21 cellular contexts compared by ENCODE assay signal in the genomic region with DNA sequence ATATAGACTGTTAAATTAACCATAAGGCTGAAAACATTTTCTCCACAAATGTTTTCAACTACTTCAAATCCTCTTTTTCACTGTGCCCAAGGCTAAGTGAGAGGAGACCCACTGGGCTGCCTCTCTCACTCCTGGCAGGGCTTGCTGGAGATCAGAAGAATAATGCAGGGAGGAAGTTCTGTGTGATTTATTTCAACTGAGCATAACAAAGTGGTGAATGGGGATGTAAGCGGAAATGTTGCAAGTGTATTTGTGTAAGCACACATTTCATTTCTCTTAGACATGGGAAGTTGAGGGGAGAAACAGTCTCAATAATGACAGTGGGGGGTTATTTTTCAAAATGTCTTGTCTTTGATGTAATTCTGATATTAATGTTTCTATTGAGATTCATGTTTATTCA.
DNase-seq lines count a peak whose midpoint lies in the region; ATAC-seq and TF ChIP-seq lines count a peak whose summit lies in the region.
"Had no signal": no experiment of that assay in that cellular context is flagged by ENCODE, and none has a peak within 500 bp of the region (broad histone marks: within the 10 kb centered on the region; RNA-seq: fewer than 3 reads in every experiment).

No MANE protein-coding gene starts in this region.

- H3K36me3 ChIP-seq in RWPE2 (ENCODE audit: low read depth) = no peaks in the 10 kb centered on the region
- H3K36me3 ChIP-seq: colonic mucosa, tibial nerve had no signal

- no peaks in the 10 kb centered on the region for H3K27me3 ChIP-seq in RWPE2 (ENCODE audit: insufficient read depth, poor library complexity, severe bottlenecking)
- H3K27me3 ChIP-seq: colonic mucosa, tibial nerve had no signal

- no peaks in the 10 kb centered on the region for H3K9me3 Mint-ChIP-seq in natural killer cell treated with Interleukin-12 subunit alpha and Interleukin-12 subunit beta and Interleukin-15 and Interleukin-18, amount 100 ng/mL, for 72 hours
- H3K9me3 Mint-ChIP-seq: immature natural killer cell, memory B cell, nephron had no signal

- no peak overlapping the region for H3K27ac Mint-ChIP-seq in natural killer cell treated with Interleukin-12 subunit alpha and Interleukin-12 subunit beta and Interleukin-15 and Interleukin-18, amount 100 ng/mL, for 72 hours
- H3K27ac Mint-ChIP-seq: immature natural killer cell; memory B cell; stimulated activated naive B cell treated with anti-CD40 and anti-IgM and Interleukin-4, amounts not matched to agents 10 μg/mL and 1 μg/mL and 100 μg/mL, for 72 hours had no signal

- ATAC-seq in RWPE2 (ENCODE audit: low read depth) = no peak
- no peak for ATAC-seq in HG02938 (IDR thresholded peaks at IDR 0.05; ENCODE audit: unreplicated experiment)
- ATAC-seq in natural killer cell treated with Interleukin-12 subunit alpha and Interleukin-12 subunit beta and Interleukin-15 and Interleukin-18, amount 100 ng/mL, for 72 hours = no peak
- ATAC-seq: stimulated activated naive B cell treated with anti-CD40 and anti-IgM and Interleukin-4, amounts not matched to agents 10 μg/mL and 1 μg/mL and 100 μg/mL, for 72 hours had no signal

- no peaks in the 10 kb centered on the region for H3K9me3 ChIP-seq in RWPE2 (ENCODE audit: severe bottlenecking)
- H3K9me3 ChIP-seq: colonic mucosa, tibial nerve had no signal

- H3K27me3 Mint-ChIP-seq in natural killer cell treated with Interleukin-12 subunit alpha and Interleukin-12 subunit beta and Interleukin-15 and Interleukin-18, amount 100 ng/mL, for 72 hours = no peaks in the 10 kb centered on the region
- H3K27me3 Mint-ChIP-seq: memory B cell; stimulated activated naive B cell treated with anti-CD40 and anti-IgM and Interleukin-4, amounts not matched to agents 10 μg/mL and 1 μg/mL and 100 μg/mL, for 72 hours had no signal

- no peaks in the 10 kb centered on the region for H3K36me3 Mint-ChIP-seq in natural killer cell treated with Interleukin-12 subunit alpha and Interleukin-12 subunit beta and Interleukin-15 and Interleukin-18, amount 100 ng/mL, for 72 hours
- H3K36me3 Mint-ChIP-seq: stimulated activated naive B cell treated with anti-CD40 and anti-IgM and Interleukin-4, amounts not matched to agents 10 μg/mL and 1 μg/mL and 100 μg/mL, for 72 hours had no signal

- H3K27ac ChIP-seq in RWPE2 (ENCODE audit: poor library complexity, severe bottlenecking) (peak overlapping the region; percentile 61), epithelial cell of prostate (peak overlapping the region; percentile 89)
- H3K27ac ChIP-seq: colonic mucosa had no signal

- no peak overlapping the region for H3K4me3 ChIP-seq in RWPE2 (ENCODE audit: severe bottlenecking)
- H3K4me3 ChIP-seq: colonic mucosa, tibial nerve had no signal

- peaks cover 16% of the 10 kb centered on the region for H3K4me1 ChIP-seq in RWPE2 (ENCODE audit: insufficient read depth, poor library complexity, severe bottlenecking)
- H3K4me1 ChIP-seq: colonic mucosa had no signal

- DNase-seq in HCEC 1CT = peak; percentile 93
- no peak for DNase-seq in RWPE2 (ENCODE audit: low spot score)
- no peak for DNase-seq in epithelial cell of prostate (ENCODE audit: low read depth, low spot score)
- DNase-seq in pons (ENCODE audit: low spot score) = peak; percentile 58
- DNase-seq in cortex of kidney (lab: John Stamatoyannopoulos, UW) = no peak
- no peak for DNase-seq in natural killer cell treated with Interleukin-12 subunit alpha and Interleukin-12 subunit beta and Interleukin-15 and Interleukin-18, amount 100 ng/mL, for 72 hours (ENCODE audit: low spot score)
- DNase-seq: activated naive CD4-positive, alpha-beta T cell; anterior cingulate cortex; C1 segment of cervical spinal cord; colonic mucosa; DMS79; immature natural killer cell; NCI-H146; NCI-H446 treated with DMSO at 0.1 percent for 48 hours; SHP77; stimulated activated CD4-positive, alpha-beta T cell treated with anti-CD3 and anti-CD28 coated beads, Interleukin-15, amount 100 ng/mL, for 24 hours; stimulated activated naive B cell treated with anti-CD40 and anti-IgM and Interleukin-4, amounts not matched to agents 10 μg/mL and 1 μg/mL and 100 μg/mL, for 72 hours had no signal

- no peak for TF ChIP-seq CTCF in RWPE2 (IDR thresholded peaks at IDR 0.05; ENCODE audit: poor library complexity, severe bottlenecking)

- H3K4me3 Mint-ChIP-seq in natural killer cell treated with Interleukin-12 subunit alpha and Interleukin-12 subunit beta and Interleukin-15 and Interleukin-18, amount 100 ng/mL, for 72 hours = no peak overlapping the region
- H3K4me3 Mint-ChIP-seq: immature natural killer cell; memory B cell; nephron; stimulated activated naive B cell treated with anti-CD40 and anti-IgM and Interleukin-4, amounts not matched to agents 10 μg/mL and 1 μg/mL and 100 μg/mL, for 72 hours had no signal

- peaks cover 0 to 3% of the 10 kb centered on the region in 2 donors for H3K4me1 Mint-ChIP-seq in natural killer cell treated with Interleukin-12 subunit alpha and Interleukin-12 subunit beta and Interleukin-15 and Interleukin-18, amount 100 ng/mL, for 72 hours (ENCODE audit: low read depth in 2 of 2)
- H3K4me1 Mint-ChIP-seq: immature natural killer cell had no signal

Comparison
In these comparisons a context has a peak if more than half of its experiments do, and no peak if none do; other contexts are left out.
1. DNase-seq: peak in HCEC 1CT (single experiment) and pons (single experiment); none in RWPE2 (single experiment), epithelial cell of prostate (single experiment), cortex of kidney (single experiment) and natural killer cell treated with Interleukin-12 subunit alpha and Interleukin-12 subunit beta and Interleukin-15 and Interleukin-18, amount 100 ng/mL, for 72 hours (single experiment).